8 cellular contexts compared by ENCODE assay signal in genomic region chr9:131676431-131676972, GRCh38.
A peak's percentile ranks its signal among the peaks of the same experiment; 100 is the strongest.
DNase-seq lines count a peak whose midpoint lies in the region; ATAC-seq, FAIRE-seq and TF ChIP-seq lines count a peak whose summit lies in the region.

No MANE protein-coding gene starts in this region.

- H3K27me3 Mint-ChIP-seq in T-helper 17 cell = no peaks in the 10 kb centered on the region

- peaks cover 76% of the 10 kb centered on the region for H3K4me1 Mint-ChIP-seq in T-helper 17 cell

- H3K4me3 ChIP-seq in fibroblast of lung (replicated peaks in 1 of 4; ENCODE audit: control extremely low read depth in 1 of 4, insufficient read depth in 1 of 4, low read depth in 3 of 4, low read length in 4 of 4) = no peak overlapping the region
- no peak overlapping the region for H3K4me3 ChIP-seq in suprapubic skin

- H3K4me2 ChIP-seq in fibroblast of lung (ENCODE audit: extremely low read depth, insufficient read depth, low read length) = peak overlapping the region; percentile 59

- peak overlapping the region; percentile 92 for H3K4me3 Mint-ChIP-seq in T-helper 17 cell

- 53% methylated on average over 6 of the region's 6 CpGs for WGBS in suprapubic skin

- no peak overlapping the region for H2AFZ ChIP-seq in fibroblast of lung (ENCODE audit: low read length)

- H3K36me3 ChIP-seq in fibroblast of lung (ENCODE audit: control insufficient read depth, insufficient read depth, low read length) (no peaks in the 10 kb centered on the region), suprapubic skin (no peaks in the 10 kb centered on the region)

- peak overlapping the region; percentile 100 for H3K27ac Mint-ChIP-seq in T-helper 17 cell

- H3K4me1 ChIP-seq in fibroblast of lung (ENCODE audit: control insufficient read depth, extremely low read depth, insufficient read depth, low read length) = peaks cover 33% of the 10 kb centered on the region
- H3K4me1 ChIP-seq in suprapubic skin = peaks cover 87% of the 10 kb centered on the region

- no peaks in the 10 kb centered on the region for H3K27me3 ChIP-seq in fibroblast of lung (ENCODE audit: control insufficient read depth, insufficient read depth, low read length)
- H3K27me3 ChIP-seq in suprapubic skin = no peaks in the 10 kb centered on the region

- peak; percentile 59 for ATAC-seq in T-helper 17 cell
- no peak for ATAC-seq in HG03442 (IDR thresholded peaks at IDR 0.05; ENCODE audit: unreplicated experiment)

- no peaks in the 10 kb centered on the region for H3K9me3 ChIP-seq in T-helper 17 cell (ENCODE audit: control insufficient read depth, low read length, poor library complexity, severe bottlenecking)
- H3K9me3 ChIP-seq in fibroblast of lung (ENCODE audit: control insufficient read depth, insufficient read depth, low read depth, low read length) = no peaks in the 10 kb centered on the region
- H3K9me3 ChIP-seq in suprapubic skin = no peaks in the 10 kb centered on the region

- no peak for TF ChIP-seq EP300 in suprapubic skin (IDR thresholded peaks at IDR 0.05)

- peaks cover 15% of the 10 kb centered on the region for H3K79me2 ChIP-seq in fibroblast of lung (ENCODE audit: control insufficient read depth, insufficient read depth, low read length)

- no peak for TF ChIP-seq CTCF in fibroblast of lung (conservative IDR thresholded peaks at IDR 0.05 in 1 of 2, IDR thresholded peaks at IDR 0.05 in 1 of 2; ENCODE audit: low read depth in 1 of 2, low read length in 2 of 2)
- no peak for TF ChIP-seq CTCF in suprapubic skin (IDR thresholded peaks at IDR 0.05)
- TF ChIP-seq CTCF in D721Med (IDR thresholded peaks at IDR 0.05; ENCODE audit: insufficient read depth, missing control alignments) = no peak

- no peaks in the 10 kb centered on the region for H4K20me1 ChIP-seq in fibroblast of lung (ENCODE audit: control insufficient read depth, extremely low read depth, insufficient read depth, low read length)

- H3K9ac ChIP-seq in fibroblast of lung (ENCODE audit: insufficient read depth, low read length) = peak overlapping the region; percentile 22

- no peak for TF ChIP-seq POLR2A in suprapubic skin (IDR thresholded peaks at IDR 0.05)

- no peaks in the 10 kb centered on the region for H3K36me3 Mint-ChIP-seq in T-helper 17 cell (ENCODE audit: low read depth)

- H3K27ac ChIP-seq in fibroblast of lung (ENCODE audit: insufficient read depth, low read length) (peak overlapping the region; percentile 77), suprapubic skin (peak overlapping the region; percentile 91)

- DNase-seq in NCI-H2171 treated with DMSO at 0.1 percent for 48 hours (lab: John Stamatoyannopoulos, UW) (peak; percentile 66), NCI-H2171 (lab: John Stamatoyannopoulos, UW) (no peak), T-helper 17 cell (peak in 2 of 3 donors; percentile 41 to 53), fibroblast of lung (ENCODE audit: low read depth in 2 of 2) (no peak), suprapubic skin (ENCODE audit: low spot score in 2 of 2) (no peak), D721Med (ENCODE audit: insufficient read length, low spot score) (no peak), glomerular visceral epithelial cell (ENCODE audit: extremely low spot score) (no peak)

- no peak for FAIRE-seq in D721Med (lab: Jason Lieb, UNC)

Comparison
In these comparisons a context has a peak if more than half of its experiments do, and no peak if none do; other contexts are left out.
1. DNase-seq: peak in NCI-H2171 treated with DMSO at 0.1 percent for 48 hours (single experiment) and T-helper 17 cell (2 of 3); none in NCI-H2171 (single experiment), fibroblast of lung (0 of 2), suprapubic skin (0 of 2), D721Med (single experiment) and glomerular visceral epithelial cell (single experiment).